15 cellular contexts compared by ENCODE assay signal in genomic region chr5:6194261-6194875, GRCh38.
"Had no signal": no experiment of that assay in that cellular context is flagged by ENCODE, and none has a peak within 500 bp of the region (broad histone marks: within the 10 kb centered on the region; RNA-seq: fewer than 3 reads in every experiment).

No MANE protein-coding gene starts in this region.

- H3K4me3 Mint-ChIP-seq: endodermal cell; naive thymus-derived CD8-positive, alpha-beta T cell had no signal

- H3K27ac Mint-ChIP-seq: naive thymus-derived CD8-positive, alpha-beta T cell had no signal

- H3K27me3 ChIP-seq: colonic mucosa, neutrophil, sigmoid colon had no signal

- H3K36me3 ChIP-seq: colonic mucosa, heart left ventricle, neutrophil, sigmoid colon had no signal

- H3K9me3 Mint-ChIP-seq: naive thymus-derived CD8-positive, alpha-beta T cell had no signal

- ATAC-seq: heart left ventricle; mucosa of descending colon; naive thymus-derived CD8-positive, alpha-beta T cell had no signal

- H3K27ac ChIP-seq: colonic mucosa, heart left ventricle, neutrophil, sigmoid colon, skin epidermis had no signal

- H3K9me3 ChIP-seq: colonic mucosa, heart left ventricle, mucosa of descending colon, neutrophil, sigmoid colon had no signal

- H3K36me3 Mint-ChIP-seq: naive thymus-derived CD8-positive, alpha-beta T cell had no signal

- DNase-seq: colonic mucosa; effector CD4-positive, alpha-beta T cell; endodermal cell; heart left ventricle; hypothalamus; kidney glomerular epithelial cell; mammary epithelial cell; mucosa of descending colon; naive thymus-derived CD8-positive, alpha-beta T cell; posterior cingulate gyrus; sigmoid colon; stimulated activated naive CD4-positive, alpha-beta T cell treated with Interleukin-2 at 50 U/mL for 16 hours; trophoblast cell had no signal

- H3K4me1 ChIP-seq: colonic mucosa, heart left ventricle, sigmoid colon had no signal

- H3K4me3 ChIP-seq: colonic mucosa, heart left ventricle, mucosa of descending colon, sigmoid colon, skin epidermis had no signal
